In genomic region chr20:33803921-33804337, GRCh38 we compare ENCODE assay signal across 13 cellular contexts. TPM values are rescaled to one million over a fixed set of nuclear protein-coding genes. Genes with fewer than 3 reads are reported as not detected.
DNase-seq lines count a peak whose midpoint lies in the region; ATAC-seq and TF ChIP-seq lines count a peak whose summit lies in the region.
"Had no signal": no experiment of that assay in that cellular context is flagged by ENCODE, and none has a peak within 500 bp of the region (broad histone marks: within the 10 kb centered on the region; RNA-seq: fewer than 3 reads in every experiment).

No MANE protein-coding gene starts in this region.

- in situ Hi-C loops in IMR-90 (cut with MboI; ENCODE audit: low sequenced_read_pairs), result no loop called here

- H3K4me2 ChIP-seq in IMR-90 (ENCODE audit: low read depth, low read length), result peak overlapping the region; percentile 52
- peak overlapping the region; percentile 49 for H3K4me2 ChIP-seq in mesenchymal stem cell (ENCODE audit: low read length, poor library complexity, severe bottlenecking)

- 0 out of 2 replicates have a peak overlapping the region, but pooled peaks have one; percentile 1 for H3K4ac ChIP-seq in IMR-90 (ENCODE audit: low read depth, low read length)
- peak overlapping the region in 1 of 2 experiments; percentile 16 for H3K4ac ChIP-seq in mesenchymal stem cell (ENCODE audit: low read depth in 1 of 2, low read length in 2 of 2)

- no CpG with 5 or more reads among the region's 2 CpGs for WGBS in IMR-90 (ENCODE audit: extremely low coverage in 2 of 2, insufficient read length in 1 of 2), 2 experiments
- 25% methylated on average over 1 of the region's 2 CpGs for WGBS in mesenchymal stem cell

- H4K91ac ChIP-seq in IMR-90 (ENCODE audit: insufficient read depth, low read depth, low read length) (no peak overlapping the region), mesenchymal stem cell (ENCODE audit: low read length) (no peak overlapping the region)

- dilution Hi-C loops in IMR-90 (cut with HindIII; ENCODE audit: low sequenced_read_pairs, unreplicated experiment), result no loop called here

- H3K79me1 ChIP-seq in IMR-90 (ENCODE audit: low read depth in 1 of 2, low read length in 2 of 2), result no peaks in the 10 kb centered on the region
- no peaks in the 10 kb centered on the region for H3K79me1 ChIP-seq in mesenchymal stem cell (replicated peaks; ENCODE audit: low read length, poor library complexity, severe bottlenecking)

- no peaks in the 10 kb centered on the region for H4K20me1 ChIP-seq in IMR-90 (ENCODE audit: insufficient read depth, low read length)

- CTCF ChIA-PET in IMR-90 (lab: Yijun Ruan, JAX), result no interaction called here

- no peak for TF ChIP-seq POLR2A in IMR-90 (IDR thresholded peaks at IDR 0.05; ENCODE audit: low read depth, low read length)

- peak overlapping the region; percentile 71 for H2AFZ ChIP-seq in IMR-90 (replicated peaks; ENCODE audit: low read length, poor library complexity)
- no peak overlapping the region for H2AFZ ChIP-seq in mesenchymal stem cell (ENCODE audit: low read depth, low read length)

- H2BK120ac ChIP-seq in IMR-90 (ENCODE audit: low read depth, low read length) (no peak overlapping the region), mesenchymal stem cell (ENCODE audit: low read depth, low read length) (no peak overlapping the region)

- no TSS peak for BruUV-seq in IMR-90 (replicated peaks; lab: Mats Ljungman, UMichigan)

- H3K9me1 ChIP-seq in IMR-90 (ENCODE audit: insufficient read depth, low read length), result peaks cover 11% of the 10 kb centered on the region; the same call in 1 of the 2 replicates

- no peak overlapping the region for H3K23ac ChIP-seq in IMR-90 (ENCODE audit: low read depth, low read length)
- no peak overlapping the region for H3K23ac ChIP-seq in mesenchymal stem cell (ENCODE audit: low read length in 2 of 2)

- TF ChIP-seq RAD21 in IMR-90 (IDR thresholded peaks at IDR 0.05; ENCODE audit: low read length), result no peak

- ATAC-seq in IMR-90 (ENCODE audit: low read depth) (peak; percentile 93), HG02763 (IDR thresholded peaks at IDR 0.05; ENCODE audit: unreplicated experiment) (no peak)
- ATAC-seq: WTC11 had no signal

- H2AK9ac ChIP-seq in IMR-90 (replicated peaks; ENCODE audit: low read depth, low read length, poor library complexity), result no peak overlapping the region

- POLR2A ChIA-PET in IMR-90 (lab: Charles Lee; ENCODE audit: unreplicated experiment), result interaction anchor here (0.6 to 0.8 kb wide), 2 partner anchors 97 to 308 kb away, joined by 3 read pairs; partner anchors contain the start of gene EIF2S2

- intact Hi-C loops in IMR-90 (cut with micrococcal nuclease) (no loop called here), colonic mucosa (cut with DNase I) (no loop called here)

- H3K9me3 ChIP-seq in IMR-90 (ENCODE audit: control insufficient read depth, insufficient read depth, low read length), result no peaks in the 10 kb centered on the region
- no peaks in the 10 kb centered on the region for H3K9me3 ChIP-seq in colonic mucosa
- H3K9me3 ChIP-seq in mesenchymal stem cell (ENCODE audit: control insufficient read depth, low read length), result no peaks in the 10 kb centered on the region

- DNase-seq in AG08395 (ENCODE audit: low spot score), result peak; percentile 71
- peak; percentile 83 for DNase-seq in IMR-90
- DNase-seq in colonic mucosa, result no peak
- peak; percentile 86 for DNase-seq in mesenchymal stem cell
- no peak for DNase-seq in CD1c-positive myeloid dendritic cell (ENCODE audit: extremely low spot score)
- DNase-seq in DMS153 (lab: John Stamatoyannopoulos, UW), result no peak
- DNase-seq in amniotic stem cell (lab: John Stamatoyannopoulos, UW), result no peak
- DNase-seq: C1 segment of cervical spinal cord, NCI-H187 treated with DMSO at 0.1 percent for 48 hours, posterior cingulate gyrus had no signal

- H3K27me3 ChIP-seq in IMR-90 (ENCODE audit: control insufficient read depth, insufficient read depth, low read length) (no peaks in the 10 kb centered on the region), colonic mucosa (no peaks in the 10 kb centered on the region), mesenchymal stem cell (ENCODE audit: control insufficient read depth in 1 of 2, insufficient read depth in 1 of 2, low read length in 2 of 2) (no peaks in the 10 kb centered on the region)

- peak overlapping the region; percentile 17; the same call in 1 of the 2 replicates for H3K9ac ChIP-seq in IMR-90 (ENCODE audit: low read depth, low read length)
- H3K9ac ChIP-seq in colonic mucosa (ENCODE audit: low read depth in 2 of 2, low read length in 2 of 2), result no peak overlapping the region
- peak overlapping the region; percentile 73 for H3K9ac ChIP-seq in mesenchymal stem cell (ENCODE audit: low read length)

- no peak overlapping the region; the same call in 1 of the 2 replicates for H4K5ac ChIP-seq in IMR-90 (ENCODE audit: low read depth, low read length)

- no peaks in the 10 kb centered on the region for H3K36me3 ChIP-seq in IMR-90 (ENCODE audit: control insufficient read depth, insufficient read depth, low read length)
- no peaks in the 10 kb centered on the region for H3K36me3 ChIP-seq in colonic mucosa
- no peaks in the 10 kb centered on the region for H3K36me3 ChIP-seq in mesenchymal stem cell (ENCODE audit: control insufficient read depth in 1 of 2, insufficient read depth in 2 of 2, low read depth in 1 of 2, low read length in 2 of 2)

- H3K4me3 ChIP-seq in IMR-90 (ENCODE audit: insufficient read depth, low read depth, low read length), result no peak overlapping the region
- H3K4me3 ChIP-seq in colonic mucosa, result no peak overlapping the region
- no peak overlapping the region for H3K4me3 ChIP-seq in mesenchymal stem cell (ENCODE audit: insufficient read depth in 1 of 2, low read depth in 1 of 2, low read length in 2 of 2)

- TF ChIP-seq CTCF in IMR-90 (conservative IDR thresholded peaks at IDR 0.05; ENCODE audit: low read depth, low read length) (no peak), colonic mucosa (IDR thresholded peaks at IDR 0.05) (no peak)

- no peak overlapping the region for H3K56ac ChIP-seq in IMR-90 (ENCODE audit: extremely low read depth, insufficient read depth, low read length)

- H2AK5ac ChIP-seq in IMR-90 (ENCODE audit: low read depth, low read length), result no peak overlapping the region
- H2AK5ac ChIP-seq in mesenchymal stem cell (ENCODE audit: low read length, severe bottlenecking), result no peak overlapping the region

- H3K18ac ChIP-seq in IMR-90 (ENCODE audit: low read depth, low read length), result no peak overlapping the region; the same call in 1 of the 2 replicates
- peak overlapping the region in 1 of 2 experiments; percentile 70 for H3K18ac ChIP-seq in mesenchymal stem cell (ENCODE audit: low read depth in 1 of 2, low read length in 2 of 2)

- 0 out of 2 replicates have a peak overlapping the region, but pooled peaks have one; percentile 78 for H3K14ac ChIP-seq in IMR-90 (replicated peaks; ENCODE audit: low read depth, low read length)
- H3K14ac ChIP-seq in mesenchymal stem cell (ENCODE audit: low read length in 2 of 2), result no peak overlapping the region

- H4K8ac ChIP-seq in IMR-90 (ENCODE audit: low read depth in 2 of 2, low read length in 2 of 2) (peak overlapping the region; percentile 7 to 82; a peak in 3 of 4 replicates), mesenchymal stem cell (ENCODE audit: low read length) (peak overlapping the region; percentile 41)

- H2BK15ac ChIP-seq in IMR-90 (ENCODE audit: low read depth, low read length) (0 out of 3 replicates have a peak overlapping the region, but pooled peaks have one; percentile 67), mesenchymal stem cell (ENCODE audit: low read depth, poor library complexity, severe bottlenecking) (no peak overlapping the region)

- 0 out of 2 replicates have a peak overlapping the region, but pooled peaks have one; percentile 70 for H2BK20ac ChIP-seq in IMR-90 (ENCODE audit: low read depth, low read length)

- H3K27ac ChIP-seq in IMR-90 (ENCODE audit: insufficient read depth, low read length), result peak overlapping the region; percentile 59; the same call in 1 of the 2 replicates
- peak overlapping the region; percentile 9 for H3K27ac ChIP-seq in colonic mucosa
- H3K27ac ChIP-seq in mesenchymal stem cell (ENCODE audit: low read length, poor library complexity, severe bottlenecking), result peak overlapping the region; percentile 84
- H3K27ac ChIP-seq: HL-60 had no signal

- peak overlapping the region; percentile 79 for H2BK5ac ChIP-seq in IMR-90 (ENCODE audit: low read depth, low read length, poor library complexity, severe bottlenecking)
- no peak overlapping the region for H2BK5ac ChIP-seq in mesenchymal stem cell (ENCODE audit: low read depth, low read length, poor library complexity, severe bottlenecking)

- no peak overlapping the region for H2BK12ac ChIP-seq in mesenchymal stem cell (ENCODE audit: low read length in 2 of 2)

- H3K4me1 ChIP-seq in IMR-90 (ENCODE audit: control insufficient read depth, insufficient read depth, low read length) (peaks cover 7% of the 10 kb centered on the region), colonic mucosa (no peaks in the 10 kb centered on the region), mesenchymal stem cell (ENCODE audit: control insufficient read depth, insufficient read depth, low read depth, low read length) (peaks cover 3% of the 10 kb centered on the region)

TF ChIP-seq in IMR-90, 13 proteins besides CTCF, POLR2A, EP300 and RAD21 (continues in another document):
- peak; percentile 79 for TF ChIP-seq MAFK (IDR thresholded peaks at IDR 0.05; ENCODE audit: low read depth, low read length)
- no peak for TF ChIP-seq SMC3 (IDR thresholded peaks at IDR 0.05; ENCODE audit: low read depth, low read length)
- TF ChIP-seq FOS (IDR thresholded peaks at IDR 0.05; ENCODE audit: low read depth, low read length), result peak; percentile 86
- TF ChIP-seq ELK1 (IDR thresholded peaks at IDR 0.05; ENCODE audit: borderline replicate concordance, low read depth, low read length), result no peak
- TF ChIP-seq CHD1 (IDR thresholded peaks at IDR 0.05; ENCODE audit: low read depth, low read length), result no peak
- no peak for TF ChIP-seq MXI1 (IDR thresholded peaks at IDR 0.05; ENCODE audit: borderline replicate concordance, low read depth, low read length)
- no peak for TF ChIP-seq NFE2L2 (IDR thresholded peaks at IDR 0.05; ENCODE audit: low read depth, low read length)

RNA-seq across cellular contexts. Expression of gene CHMP4B, which starts 7.2 kb away (rescaled TPM):
- total RNA-seq in IMR-90 (2012; rRNA removed) (30.3 and 40.5 TPM in 2 replicates), colonic mucosa (100 to 1,000 TPM; 165 to 227 TPM)
- polyA plus RNA-seq in IMR-90 (2012; rRNA removed), result 84.7 and 94.8 TPM in 2 replicates
- polyA plus RNA-seq in IMR-90 (2012; cell fraction: cytosol; rRNA removed), result 61.9 and 77.0 TPM in 2 replicates
- 11.4 and 40.7 TPM in 2 replicates for polyA plus RNA-seq in IMR-90 (2012; cell fraction: nucleus; rRNA removed; ENCODE audit: low replicate concordance)
- 93.8 TPM for polyA plus RNA-seq in mesenchymal stem cell (2013, experiment 1 of 2)
- 92.8 TPM for polyA plus RNA-seq in mesenchymal stem cell (2013, experiment 2 of 2)

Comparison
In these comparisons a context has a peak if more than half of its experiments do, and no peak if none do; other contexts are left out.
1. DNase-seq: peak in AG08395 (single experiment), IMR-90 (single experiment) and mesenchymal stem cell (single experiment); none in colonic mucosa (single experiment), CD1c-positive myeloid dendritic cell (single experiment), DMS153 (single experiment) and amniotic stem cell (single experiment).
2. H3K27ac ChIP-seq: peak in every context shown above with its lines; median percentile 84 in mesenchymal stem cell; 59 in IMR-90; 9 in colonic mucosa.
3. H3K9ac ChIP-seq: peak in IMR-90 (single experiment) and mesenchymal stem cell (single experiment); none in colonic mucosa (0 of 2).